Comparison of ENCODE assay signal across 12 cellular contexts in genomic region chr6:90227165-90227564, GRCh38.
DNase-seq lines count a peak whose midpoint lies in the region; ATAC-seq and TF ChIP-seq lines count a peak whose summit lies in the region.
"Had no signal": no experiment of that assay in that cellular context is flagged by ENCODE, and none has a peak within 500 bp of the region (broad histone marks: within the 10 kb centered on the region; RNA-seq: fewer than 3 reads in every experiment).

No MANE protein-coding gene starts in this region.

- no peaks in the 10 kb centered on the region for H3K36me3 ChIP-seq in CD4-positive, alpha-beta memory T cell (ENCODE audit: insufficient read depth, low read length)
- no peaks in the 10 kb centered on the region for H3K36me3 ChIP-seq in neural progenitor cell
- H3K36me3 ChIP-seq: stomach had no signal

- H3K4me1 ChIP-seq in CD4-positive, alpha-beta memory T cell (ENCODE audit: insufficient read depth, low read length): peaks cover 22% of the 10 kb centered on the region
- peaks cover 16% of the 10 kb centered on the region for H3K4me1 ChIP-seq in neural progenitor cell

- no peak for ATAC-seq in T-cell (replicated peaks in 1 of 4)

- H3K27me3 Mint-ChIP-seq in CD4-positive, alpha-beta memory T cell: no peaks in the 10 kb centered on the region
- H3K27me3 Mint-ChIP-seq in T-cell (no peaks in the 10 kb centered on the region), neural progenitor cell (ENCODE audit: insufficient read depth, low read depth) (peaks cover 2% of the 10 kb centered on the region)

- no peak for DNase-seq in CD4-positive, alpha-beta memory T cell
- DNase-seq in T-cell (no peak), foreskin melanocyte (peak; percentile 93), neural progenitor cell (ENCODE audit: low spot score) (peak; percentile 43), glomerular visceral epithelial cell (ENCODE audit: extremely low spot score) (no peak), AG20443 (ENCODE audit: low spot score) (no peak), COLO668 (lab: John Stamatoyannopoulos, UW; ENCODE audit: unreplicated experiment) (no peak), GM19238 (ENCODE audit: insufficient read length, low spot score) (no peak)
- DNase-seq: cerebellar nuclear complex, NCI-H748 treated with DMSO at 0.1 percent for 48 hours, small intestine, stomach had no signal

- H3K4me1 Mint-ChIP-seq in CD4-positive, alpha-beta memory T cell: peaks cover 25 to 74% (median 40%) of the 10 kb centered on the region in 4 donors
- H3K4me1 Mint-ChIP-seq in T-cell (peaks cover 79 to 83% (median 80%) of the 10 kb centered on the region in 3 donors), neural progenitor cell (peaks cover 60% of the 10 kb centered on the region)

- intact Hi-C loops in CD4-positive, alpha-beta memory T cell (cut with micrococcal nuclease): no loop called here

- no peak overlapping the region for H3K27ac ChIP-seq in CD4-positive, alpha-beta memory T cell (ENCODE audit: low read depth, low read length)
- H3K27ac ChIP-seq in neural progenitor cell: peak overlapping the region; percentile 32
- H3K27ac ChIP-seq: stomach had no signal

- CTCF ChIA-PET in CD4-positive, alpha-beta memory T cell (lab: Charles Lee; ENCODE audit: partially characterized antibody): no interaction called here
- CTCF ChIA-PET in T-cell (lab: Charles Lee): interaction anchor here in 1 of 2 donors (1.4 kb wide), 1 partner anchor 66 kb away, joined by 4 read pairs; no protein-coding TSS in a partner anchor

- POLR2A ChIA-PET in CD4-positive, alpha-beta memory T cell (lab: Charles Lee; ENCODE audit: partially characterized antibody): no interaction called here
- POLR2A ChIA-PET in T-cell (lab: Charles Lee): no interaction called here

- peak overlapping the region; percentile 38 for H2AFZ ChIP-seq in neural progenitor cell (replicated peaks)

- peaks cover 4 to 19% (median 10%) of the 10 kb centered on the region in 8 donors for H3K9me3 Mint-ChIP-seq in CD4-positive, alpha-beta memory T cell
- peaks cover 6 to 13% (median 8%) of the 10 kb centered on the region in 3 donors for H3K9me3 Mint-ChIP-seq in T-cell
- H3K9me3 Mint-ChIP-seq in neural progenitor cell: peaks cover 8% of the 10 kb centered on the region

- peaks cover 0 to 4% of the 10 kb centered on the region in 2 donors for H3K9me3 ChIP-seq in CD4-positive, alpha-beta memory T cell (ENCODE audit: control insufficient read depth in 1 of 2, low read length in 2 of 2)
- H3K9me3 ChIP-seq in neural progenitor cell (ENCODE audit: low read depth): no peaks in the 10 kb centered on the region

- no peak overlapping the region for H3K9ac ChIP-seq in neural progenitor cell

- H3F3A ChIP-seq in neural progenitor cell (ENCODE audit: low read depth): no peaks in the 10 kb centered on the region

- no peak overlapping the region for H3K4me3 Mint-ChIP-seq in CD4-positive, alpha-beta memory T cell
- H3K4me3 Mint-ChIP-seq in T-cell: peak overlapping the region in 1 of 3 donors; percentile 66
- H3K4me3 Mint-ChIP-seq in neural progenitor cell: peak overlapping the region; percentile 59

- no peak overlapping the region for H3K4me3 ChIP-seq in CD4-positive, alpha-beta memory T cell (ENCODE audit: low read length in 2 of 2)
- no peak overlapping the region for H3K4me3 ChIP-seq in neural progenitor cell
- H3K4me3 ChIP-seq: stomach had no signal

- peaks cover 18 to 29% of the 10 kb centered on the region in 2 donors for H3K36me3 Mint-ChIP-seq in CD4-positive, alpha-beta memory T cell
- peaks cover 44% of the 10 kb centered on the region for H3K36me3 Mint-ChIP-seq in T-cell
- H3K36me3 Mint-ChIP-seq in neural progenitor cell: peaks cover 11% of the 10 kb centered on the region

- H3K4me2 ChIP-seq in neural progenitor cell: peak overlapping the region; percentile 53

- no peaks in the 10 kb centered on the region for H3K27me3 ChIP-seq in CD4-positive, alpha-beta memory T cell (ENCODE audit: insufficient read depth, low read length)
- no peaks in the 10 kb centered on the region for H3K27me3 ChIP-seq in neural progenitor cell
- H3K27me3 ChIP-seq: stomach had no signal

- H4K20me1 ChIP-seq in neural progenitor cell (ENCODE audit: low read depth): no peaks in the 10 kb centered on the region

- no peaks in the 10 kb centered on the region for H3K79me2 ChIP-seq in neural progenitor cell (ENCODE audit: low read depth)

- no peak for TF ChIP-seq CTCF in neural progenitor cell (IDR thresholded peaks at IDR 0.05)

- H3K27ac Mint-ChIP-seq in CD4-positive, alpha-beta memory T cell: peak overlapping the region in 5 of 7 donors; percentile 19 to 74 (median 42)
- H3K27ac Mint-ChIP-seq in T-cell (peak overlapping the region; percentile 58 to 93), neural progenitor cell (peak overlapping the region; percentile 96)

Comparison
In these comparisons a context has a peak if more than half of its experiments do, and no peak if none do; other contexts are left out.
1. DNase-seq: peak in foreskin melanocyte (single experiment) and neural progenitor cell (single experiment); none in CD4-positive, alpha-beta memory T cell (0 of 5), T-cell (0 of 34), glomerular visceral epithelial cell (single experiment), AG20443 (single experiment), COLO668 (single experiment) and GM19238 (single experiment).
2. H3K27ac Mint-ChIP-seq: peak in every context shown above with its lines; median percentile 96 in neural progenitor cell; 76 in T-cell; 42 in CD4-positive, alpha-beta memory T cell.